17 cellular contexts compared by ENCODE assay signal in the genomic region with DNA sequence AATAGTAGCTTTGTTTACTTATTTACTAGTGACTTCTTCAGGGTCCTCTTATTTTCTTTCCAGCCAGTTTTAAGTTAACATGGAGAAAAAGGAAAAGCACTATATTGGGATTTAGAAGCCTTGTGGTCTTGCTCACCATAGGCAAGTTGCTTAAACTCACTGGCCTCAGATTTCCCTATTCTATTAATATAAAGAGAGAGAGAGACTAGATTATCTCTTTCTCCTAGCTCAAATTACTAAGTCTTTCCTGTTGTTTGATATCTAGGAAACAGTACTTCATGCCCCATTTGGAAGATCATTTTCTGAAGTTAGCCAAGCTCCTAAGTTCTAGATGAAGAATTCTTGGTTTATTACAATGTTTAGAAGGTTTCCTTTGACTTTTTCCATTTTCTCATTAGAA. TPM values are rescaled to one million over a fixed set of nuclear protein-coding genes. Genes with fewer than 3 reads are reported as not detected.
A peak's percentile ranks its signal among the peaks of the same experiment; 100 is the strongest.
DNase-seq lines count a peak whose midpoint lies in the region; ATAC-seq and TF ChIP-seq lines count a peak whose summit lies in the region.
"Had no signal": no experiment of that assay in that cellular context is flagged by ENCODE, and none has a peak within 500 bp of the region (broad histone marks: within the 10 kb centered on the region; RNA-seq: fewer than 3 reads in every experiment).

No MANE protein-coding gene starts in this region.

- H4K20me1 ChIP-seq in mammary epithelial cell (ENCODE audit: insufficient read depth, low read length): no peaks in the 10 kb centered on the region

- no peak overlapping the region for H3K14ac ChIP-seq in trophoblast cell (ENCODE audit: low read length)

- H3K79me2 ChIP-seq in trophoblast cell (ENCODE audit: control insufficient read depth, insufficient read depth, low read length, poor library complexity): no peaks in the 10 kb centered on the region
- peaks cover 55% of the 10 kb centered on the region for H3K79me2 ChIP-seq in mammary epithelial cell (ENCODE audit: insufficient read depth, low read length)

- H2BK12ac ChIP-seq in trophoblast cell (ENCODE audit: low read length): no peak overlapping the region

- no peak for DNase-seq in cardiac muscle cell (ENCODE audit: low read depth in 1 of 2, low spot score in 1 of 2)
- DNase-seq in Right ventricle myocardium inferior (ENCODE audit: missing footprints): no peak
- no peak for DNase-seq in SK-N-MC (ENCODE audit: low read depth, low spot score)
- peak; percentile 10 for DNase-seq in fibroblast of the aortic adventitia (ENCODE audit: low read depth)
- no peak for DNase-seq in gastrocnemius medialis
- DNase-seq in SHP77 treated with DMSO at 0.1 percent for 48 hours (lab: John Stamatoyannopoulos, UW): no peak
- no peak for DNase-seq in trophoblast cell
- DNase-seq in mammary epithelial cell: no peak
- DNase-seq: C1 segment of cervical spinal cord, GDM1, HCEC 1CT, NCI-H187, NCI-H510A treated with DMSO at 0.1 percent for 48 hours, NCI-H82 had no signal

- H3K4me3 ChIP-seq in cardiac muscle cell (no peak overlapping the region), SK-N-MC (no peak overlapping the region), fibroblast of the aortic adventitia (ENCODE audit: low read depth, low read length) (no peak overlapping the region), gastrocnemius medialis (no peak overlapping the region), trophoblast cell (ENCODE audit: low read depth, low read length) (no peak overlapping the region), mammary epithelial cell (replicated peaks in 1 of 3; ENCODE audit: insufficient read depth in 1 of 3, low read depth in 2 of 3, low read length in 3 of 3) (no peak overlapping the region)
- H3K4me3 ChIP-seq: A549, GM12878 had no signal

- TF ChIP-seq POLR2A in gastrocnemius medialis (IDR thresholded peaks at IDR 0.05): no peak

- H2AK5ac ChIP-seq in trophoblast cell (ENCODE audit: low read length): no peak overlapping the region

- dilution Hi-C loops in mammary epithelial cell (cut with HindIII; ENCODE audit: low sequenced_read_pairs): no loop called here

- H3K9me3 ChIP-seq in cardiac muscle cell (ENCODE audit: low read depth) (no peaks in the 10 kb centered on the region), SK-N-MC (ENCODE audit: low read depth, low read length) (0 out of 2 replicates have a peak, but pooled peaks cover 4% of the 10 kb centered on the region), gastrocnemius medialis (no peaks in the 10 kb centered on the region), trophoblast cell (ENCODE audit: insufficient read depth, low read depth, low read length) (no peaks in the 10 kb centered on the region), mammary epithelial cell (replicated peaks; ENCODE audit: insufficient read depth, low read length) (no peaks in the 10 kb centered on the region)
- H3K9me3 ChIP-seq: A549 had no signal

- no peaks in the 10 kb centered on the region for H3K79me1 ChIP-seq in trophoblast cell (ENCODE audit: low read length)

- in situ Hi-C loops in gastrocnemius medialis (cut with MboI; ENCODE audit: low sequenced_read_pairs in 4 of 4) (no loop called here), mammary epithelial cell (cut with MboI; ENCODE audit: low sequenced_read_pairs in 2 of 2) (no loop called here)

- H3K23ac ChIP-seq in trophoblast cell (ENCODE audit: low read length): no peak overlapping the region

- no peak overlapping the region for H3K18ac ChIP-seq in trophoblast cell (ENCODE audit: low read length)

- H3K4ac ChIP-seq in trophoblast cell (ENCODE audit: low read depth, low read length): no peak overlapping the region

- H3K9ac ChIP-seq in SK-N-MC (ENCODE audit: insufficient read length) (no peak overlapping the region), trophoblast cell (ENCODE audit: low read length) (no peak overlapping the region), mammary epithelial cell (ENCODE audit: insufficient read depth, low read length) (no peak overlapping the region)

- CTCF ChIA-PET in mammary epithelial cell (lab: Charles Lee; ENCODE audit: low non-redundant PET): no interaction called here

- H3K36me3 ChIP-seq in cardiac muscle cell (no peaks in the 10 kb centered on the region), SK-N-MC (ENCODE audit: insufficient read depth, low read length) (0 out of 2 replicates have a peak, but pooled peaks cover 4% of the 10 kb centered on the region), gastrocnemius medialis (no peaks in the 10 kb centered on the region), trophoblast cell (ENCODE audit: control insufficient read depth in 1 of 2, insufficient read depth in 2 of 2, low read length in 2 of 2) (no peaks in the 10 kb centered on the region), mammary epithelial cell (ENCODE audit: insufficient read depth, low read length) (no peaks in the 10 kb centered on the region)

- ATAC-seq in Right ventricle myocardium inferior (no peak), gastrocnemius medialis (peak; percentile 65 to 68)
- ATAC-seq: A549, GM12878 had no signal

- H3K27ac ChIP-seq in cardiac muscle cell (peak overlapping the region; percentile 93), SK-N-MC (peak overlapping the region; percentile 56; the same call in 1 of the 2 replicates), gastrocnemius medialis (peak overlapping the region; percentile 60 to 80 (median 67)), trophoblast cell (ENCODE audit: low read depth, low read length) (no peak overlapping the region), mammary epithelial cell (ENCODE audit: insufficient read depth, low read depth, low read length) (no peak overlapping the region)
- H3K27ac ChIP-seq: A549, HL-60 had no signal

- BruUV-seq in mammary epithelial cell (replicated peaks; lab: Mats Ljungman, UMichigan): no TSS peak

- H4K91ac ChIP-seq in trophoblast cell (ENCODE audit: low read depth, low read length): no peak overlapping the region

- H2BK120ac ChIP-seq in trophoblast cell (ENCODE audit: insufficient read depth, low read length, poor library complexity): no peak overlapping the region

- H3K4me2 ChIP-seq in trophoblast cell (ENCODE audit: low read length) (no peak overlapping the region), mammary epithelial cell (ENCODE audit: insufficient read depth, low read depth, low read length) (no peak overlapping the region)
- H3K4me2 ChIP-seq: A549 had no signal

- H2AFZ ChIP-seq in trophoblast cell (ENCODE audit: insufficient read depth, low read length, poor library complexity) (no peak overlapping the region), mammary epithelial cell (ENCODE audit: low read depth, low read length) (no peak overlapping the region)

- intact Hi-C loops in Right ventricle myocardium inferior (cut with DNase I): loop anchor here (2.0 kb wide), 1 partner anchor 14 kb away; no protein-coding TSS in a partner anchor
- intact Hi-C loops in gastrocnemius medialis (cut with DNase I; ENCODE audit: low total_unique reads): loop anchor here (2.0 to 5.0 kb wide), 2 partner anchors 34 to 56 kb away; no protein-coding TSS in a partner anchor
- intact Hi-C loops in mammary epithelial cell (cut with micrococcal nuclease): no loop called here

- TF ChIP-seq CTCF in cardiac muscle cell (IDR thresholded peaks at IDR 0.05; ENCODE audit: low read depth, low read length) (no peak), fibroblast of the aortic adventitia (IDR thresholded peaks at IDR 0.05; ENCODE audit: insufficient read depth, low read length) (no peak), gastrocnemius medialis (IDR thresholded peaks at IDR 0.05 in 4 of 5, conservative IDR thresholded peaks at IDR 0.05 in 1 of 5) (no peak), mammary epithelial cell (conservative IDR thresholded peaks at IDR 0.05 in 1 of 2, IDR thresholded peaks at IDR 0.05 in 1 of 2; ENCODE audit: extremely low read depth in 1 of 2, insufficient read depth in 1 of 2, low read depth in 1 of 2, low read length in 2 of 2) (no peak)

- peaks cover 59% of the 10 kb centered on the region for H3K4me1 ChIP-seq in cardiac muscle cell (ENCODE audit: low read depth)
- peaks cover 52 to 63% of the 10 kb centered on the region in 2 donors for H3K4me1 ChIP-seq in gastrocnemius medialis
- H3K4me1 ChIP-seq in trophoblast cell (ENCODE audit: control insufficient read depth in 1 of 2, insufficient read depth in 2 of 2, low read length in 2 of 2): peaks cover 2 to 7% of the 10 kb centered on the region in 2 experiments
- peaks cover 9% of the 10 kb centered on the region for H3K4me1 ChIP-seq in mammary epithelial cell (ENCODE audit: insufficient read depth, low read length)
- H3K4me1 ChIP-seq: A549 had no signal

- H2BK5ac ChIP-seq in trophoblast cell (ENCODE audit: low read depth, low read length, poor library complexity): no peak overlapping the region

- H4K12ac ChIP-seq in trophoblast cell (ENCODE audit: low read depth, low read length): no peak overlapping the region

- H3K27me3 ChIP-seq in cardiac muscle cell: no peaks in the 10 kb centered on the region
- no peaks in the 10 kb centered on the region for H3K27me3 ChIP-seq in gastrocnemius medialis
- no peaks in the 10 kb centered on the region for H3K27me3 ChIP-seq in trophoblast cell (ENCODE audit: insufficient read depth, low read length)
- no peaks in the 10 kb centered on the region for H3K27me3 ChIP-seq in mammary epithelial cell (ENCODE audit: insufficient read depth, low read length)

- no peak overlapping the region for H4K8ac ChIP-seq in trophoblast cell (ENCODE audit: low read depth, low read length)

RNA-seq across cellular contexts. Expression of gene CTNNBL1, which starts 32.5 kb away (rescaled TPM):
- total RNA-seq in cardiac muscle cell: 32.9 and 37.0 TPM in 2 replicates
- polyA plus RNA-seq in cardiac muscle cell: 68.6 and 76.2 TPM in 2 replicates
- 62.1 TPM for total RNA-seq in Right ventricle myocardium inferior
- 23.1 and 25.4 TPM in 2 replicates for total RNA-seq in fibroblast of the aortic adventitia (ENCODE audit: low replicate concordance)
- 10 to 100 TPM; 23.1 to 35.4 (median 30.3) TPM for total RNA-seq in gastrocnemius medialis
- 114 and 118 TPM in 2 replicates for polyA plus RNA-seq in trophoblast cell (2013)
- total RNA-seq in mammary epithelial cell: 10 to 100 TPM; 15.8 to 58.2 TPM
- polyA plus RNA-seq in mammary epithelial cell: 32.1 TPM
- polyA minus RNA-seq in mammary epithelial cell: 30.6 TPM

Comparison
In these comparisons a context has a peak if more than half of its experiments do, and no peak if none do; other contexts are left out.
1. H3K27ac ChIP-seq: peak in cardiac muscle cell (single experiment), SK-N-MC (single experiment) and gastrocnemius medialis (4 of 4); none in trophoblast cell (single experiment) and mammary epithelial cell (single experiment).